ENCODE assay signal across 8 cellular contexts in genomic region chr1:17419626-17420328, GRCh38. TPM values are rescaled to one million over a fixed set of nuclear protein-coding genes. Genes with fewer than 3 reads are reported as not detected.
DNase-seq lines count a peak whose midpoint lies in the region; ATAC-seq and TF ChIP-seq lines count a peak whose summit lies in the region.

No MANE protein-coding gene starts in this region.

- peaks cover 24% of the 10 kb centered on the region; the same call in 1 of the 2 replicates for H4K20me1 ChIP-seq in SU-DHL-6 (ENCODE audit: low read depth, low read length)

- peaks cover 6% of the 10 kb centered on the region; the same call in 1 of the 2 replicates for H3K79me2 ChIP-seq in SU-DHL-6 (ENCODE audit: insufficient read depth, low read length)

- no peak for TF ChIP-seq POLR2A in adrenal gland (IDR thresholded peaks at IDR 0.05)

- no peak overlapping the region for H3K9ac ChIP-seq in SU-DHL-6 (ENCODE audit: low read length)

- H3K9me3 ChIP-seq in SU-DHL-6 (ENCODE audit: insufficient read depth, low read length): no peaks in the 10 kb centered on the region
- H3K9me3 ChIP-seq in adrenal gland (replicated peaks in 1 of 3): no peaks in the 10 kb centered on the region
- H3K9me3 ChIP-seq in left ventricle myocardium inferior (replicated peaks): no peaks in the 10 kb centered on the region

- H2AFZ ChIP-seq in SU-DHL-6 (ENCODE audit: low read depth, low read length, severe bottlenecking): no peak overlapping the region

- intact Hi-C loops in adrenal gland (cut with DNase I): loop anchor here (5.0 to 10.0 kb wide), 3 partner anchors 65 to 195 kb away; no protein-coding TSS in a partner anchor
- intact Hi-C loops in left ventricle myocardium inferior (cut with micrococcal nuclease): no loop called here

- peaks cover 20% of the 10 kb centered on the region; the same call in 1 of the 2 replicates for H3F3A ChIP-seq in SU-DHL-6 (ENCODE audit: insufficient read depth)

- no peak overlapping the region for H3K27ac ChIP-seq in 22Rv1
- H3K27ac ChIP-seq in SU-DHL-6 (ENCODE audit: low read depth, low read length): no peak overlapping the region
- no peak overlapping the region for H3K27ac ChIP-seq in adrenal gland
- H3K27ac ChIP-seq in left ventricle myocardium inferior (replicated peaks): peak overlapping the region; percentile 72

- H3K4me1 ChIP-seq in adrenal gland (replicated peaks in 1 of 2) (no peaks in the 10 kb centered on the region), left ventricle myocardium inferior (peaks cover 29% of the 10 kb centered on the region)

- no peaks in the 10 kb centered on the region for H3K9me2 ChIP-seq in SU-DHL-6 (replicated peaks; ENCODE audit: insufficient read depth, low read length)

- ATAC-seq in GM18907 (IDR thresholded peaks at IDR 0.05; ENCODE audit: unreplicated experiment) (peak; percentile 52), GM21360 (IDR thresholded peaks at IDR 0.05; ENCODE audit: unreplicated experiment) (no peak)

- H3K4me2 ChIP-seq in SU-DHL-6 (ENCODE audit: low read depth, low read length, poor library complexity, severe bottlenecking): no peak overlapping the region

- peak; percentile 37 to 85 (median 73) for DNase-seq in adrenal gland
- peak; percentile 74 for DNase-seq in left ventricle myocardium inferior
- peak; percentile 88 for DNase-seq in retina
- DNase-seq in NCI-H2029 (lab: John Stamatoyannopoulos, UW): no peak

- 34 to 43% (median 38%) methylated on average over 15 to 42 of the region's 42 CpGs for WGBS in adrenal gland, 4 donors

- H3K4me3 ChIP-seq in SU-DHL-6 (ENCODE audit: insufficient read depth, low read length, poor library complexity, severe bottlenecking): no peak overlapping the region
- H3K4me3 ChIP-seq in adrenal gland: no peak overlapping the region
- H3K4me3 ChIP-seq in left ventricle myocardium inferior: peak overlapping the region; percentile 42

- H3K27me3 ChIP-seq in SU-DHL-6 (ENCODE audit: low read length): no peaks in the 10 kb centered on the region
- no peaks in the 10 kb centered on the region for H3K27me3 ChIP-seq in adrenal gland
- H3K27me3 ChIP-seq in left ventricle myocardium inferior (ENCODE audit: low read depth): no peaks in the 10 kb centered on the region

- H3K36me3 ChIP-seq in SU-DHL-6 (ENCODE audit: low read length) (peaks cover 39% of the 10 kb centered on the region), adrenal gland (replicated peaks in 1 of 2) (peaks cover 0 to 85% of the 10 kb centered on the region in 2 donors), left ventricle myocardium inferior (peaks cover 80% of the 10 kb centered on the region)

- TF ChIP-seq CTCF in 22Rv1 (IDR thresholded peaks at IDR 0.05) (peak; percentile 99), SU-DHL-6 (IDR thresholded peaks at IDR 0.05; ENCODE audit: insufficient read depth, low read length, poor library complexity, severe bottlenecking) (peak; percentile 97), adrenal gland (IDR thresholded peaks at IDR 0.05) (peak; percentile 92 to 99 (median 96)), left ventricle myocardium inferior (IDR thresholded peaks at IDR 0.05; ENCODE audit: borderline replicate concordance) (peak; percentile 100)

RNA-seq across cellular contexts. Expression of gene RCC2, which starts 19.7 kb away (rescaled TPM):
- total RNA-seq in adrenal gland: 10 to 100 TPM; 23.5 to 38.3 (median 30.7) TPM
- polyA plus RNA-seq in adrenal gland: 10 to 100 TPM; 19.3 to 30.2 (median 26.7) TPM
- total RNA-seq in left ventricle myocardium inferior: 10.9 TPM

RNA-seq across cellular contexts. Expression of gene PADI6, which starts 47.8 kb away (rescaled TPM):
- not detected for total RNA-seq in adrenal gland
- not detected for polyA plus RNA-seq in adrenal gland
- not detected for total RNA-seq in left ventricle myocardium inferior
